In the genomic region with DNA sequence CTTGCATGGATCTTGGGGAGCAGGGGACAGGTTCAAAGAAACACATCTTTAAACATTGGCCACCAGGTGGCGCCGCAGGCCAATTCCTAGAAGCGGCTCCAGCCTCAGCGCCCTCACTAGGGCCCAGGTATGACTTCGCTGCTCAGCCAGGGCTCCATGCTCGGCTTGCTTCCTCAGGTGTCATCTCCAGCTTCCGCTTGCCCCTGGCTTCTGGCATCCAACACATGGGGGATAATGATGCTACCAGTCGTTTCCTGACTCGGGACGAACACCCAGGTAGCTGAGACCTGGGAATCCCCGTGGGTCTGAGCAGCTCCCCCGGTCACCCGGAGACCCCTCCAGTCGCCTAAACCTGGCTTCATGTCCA, we compare ENCODE assay signal across 8 cellular contexts. TPM values are rescaled to one million over a fixed set of nuclear protein-coding genes. Genes with fewer than 3 reads are reported as not detected.
DNase-seq lines count a peak whose midpoint lies in the region; ATAC-seq and TF ChIP-seq lines count a peak whose summit lies in the region.

No MANE protein-coding gene starts in this region.

- peak; percentile 74 to 94 (median 89) for TF ChIP-seq CTCF in heart left ventricle (IDR thresholded peaks at IDR 0.05)

- 36 to 44% (median 38%) methylated on average over 12 to 14 of the region's 14 CpGs for WGBS in heart left ventricle, 4 donors

- no peaks in the 10 kb centered on the region for H3K36me3 ChIP-seq in heart left ventricle

- no peaks in the 10 kb centered on the region for H3K27me3 ChIP-seq in heart left ventricle

- peaks cover 0 to 29% (median 9%) of the 10 kb centered on the region in 12 donors for H3K4me1 ChIP-seq in heart left ventricle

- H3K36me3 Mint-ChIP-seq in activated naive CD8-positive, alpha-beta T cell treated with anti-CD3 and anti-CD28 coated beads for 36 hours, result no peaks in the 10 kb centered on the region

- peak; percentile 73 for DNase-seq in AG08396 (ENCODE audit: low spot score)
- peak; percentile 69 for DNase-seq in NCI-H1092 (lab: John Stamatoyannopoulos, UW)
- peak; percentile 77 for DNase-seq in SW480 (ENCODE audit: low spot score)
- peak; percentile 85 for DNase-seq in activated naive CD8-positive, alpha-beta T cell treated with anti-CD3 and anti-CD28 coated beads for 36 hours
- peak; percentile 78 to 92 (median 84) for DNase-seq in heart left ventricle
- peak; percentile 77 for DNase-seq in putamen (ENCODE audit: low spot score)

- H3K4me3 Mint-ChIP-seq in activated naive CD8-positive, alpha-beta T cell treated with anti-CD3 and anti-CD28 coated beads for 36 hours, result no peak overlapping the region

- no peak overlapping the region for H3K4me3 ChIP-seq in heart left ventricle

- intact Hi-C loops in heart left ventricle (cut with DNase I), result loop anchor here (1.0 to 5.0 kb wide), 4 partner anchors 131 to 134 kb away; no protein-coding TSS in a partner anchor

- H3K27ac ChIP-seq in heart left ventricle, result peak overlapping the region in 2 of 12 donors; percentile 32 to 75

- H3K4me1 Mint-ChIP-seq in activated naive CD8-positive, alpha-beta T cell treated with anti-CD3 and anti-CD28 coated beads for 36 hours, result peaks cover 10% of the 10 kb centered on the region

- TF ChIP-seq POLR2A in heart left ventricle (IDR thresholded peaks at IDR 0.05), result no peak

- no peaks in the 10 kb centered on the region for H3K9me3 ChIP-seq in heart left ventricle

- H3K27ac Mint-ChIP-seq in activated naive CD8-positive, alpha-beta T cell treated with anti-CD3 and anti-CD28 coated beads for 36 hours, result no peak overlapping the region

- H3K9me3 Mint-ChIP-seq in activated naive CD8-positive, alpha-beta T cell treated with anti-CD3 and anti-CD28 coated beads for 36 hours, result no peaks in the 10 kb centered on the region

- peaks cover 52% of the 10 kb centered on the region for H3K27me3 Mint-ChIP-seq in activated naive CD8-positive, alpha-beta T cell treated with anti-CD3 and anti-CD28 coated beads for 36 hours

- ATAC-seq in GM19023 (IDR thresholded peaks at IDR 0.05; ENCODE audit: unreplicated experiment) (peak; percentile 64), heart left ventricle (peak; percentile 65 to 84 (median 80)), HG02870 (IDR thresholded peaks at IDR 0.05; ENCODE audit: unreplicated experiment) (no peak)

RNA-seq across cellular contexts. Expression of a gene that starts 8.5 kb away (rescaled TPM):
- total RNA-seq in activated naive CD8-positive, alpha-beta T cell treated with anti-CD3 and anti-CD28 coated beads for 36 hours, result under 1 TPM; 0.34 to 0.35 TPM
- total RNA-seq in heart left ventricle, result under 1 TPM; 0.12 to 0.53 (median 0.32) TPM
- under 1 TPM; 0.15 to 0.42 TPM for polyA plus RNA-seq in heart left ventricle

RNA-seq across cellular contexts. Expression of a gene that starts 23.7 kb away (rescaled TPM):
- total RNA-seq in activated naive CD8-positive, alpha-beta T cell treated with anti-CD3 and anti-CD28 coated beads for 36 hours, result 10 to 100 TPM; 32.3 to 37.8 TPM
- 100 to 1,000 TPM; 223 to 396 (median 279) TPM for total RNA-seq in heart left ventricle
- 100 to 1,000 TPM; 257 to 272 TPM for polyA plus RNA-seq in heart left ventricle

RNA-seq across cellular contexts. Expression of a gene that starts 29.8 kb away (rescaled TPM):
- total RNA-seq in activated naive CD8-positive, alpha-beta T cell treated with anti-CD3 and anti-CD28 coated beads for 36 hours, result under 1 TPM; 0.64 to 0.99 TPM
- total RNA-seq in heart left ventricle, result not detected
- polyA plus RNA-seq in heart left ventricle, result under 1 TPM in 1 of 2 donors, not detected in 1; 0.38 TPM

RNA-seq across cellular contexts. Expression of a gene that starts 36.2 kb away (rescaled TPM):
- 10 to 100 TPM; 45.9 to 49.1 TPM for total RNA-seq in activated naive CD8-positive, alpha-beta T cell treated with anti-CD3 and anti-CD28 coated beads for 36 hours
- 10 to 100 TPM; 51.5 to 83.2 (median 61.4) TPM for total RNA-seq in heart left ventricle
- 100 to 1,000 TPM in 1 of 2 donors, 10 to 100 TPM in 1; 88.6 to 106 TPM for polyA plus RNA-seq in heart left ventricle

RNA-seq across cellular contexts. Expression of a gene that starts 37.2 kb away (rescaled TPM):
- total RNA-seq in activated naive CD8-positive, alpha-beta T cell treated with anti-CD3 and anti-CD28 coated beads for 36 hours, result 10 to 100 TPM; 42.6 to 47.1 TPM
- total RNA-seq in heart left ventricle, result 10 to 100 TPM; 21.0 to 34.1 (median 26.9) TPM
- 10 to 100 TPM; 15.1 to 37.3 TPM for polyA plus RNA-seq in heart left ventricle

Comparison
In these comparisons a context has a peak if more than half of its experiments do, and no peak if none do; other contexts are left out.
1. RNA of a gene that starts 23.7 kb away (total RNA-seq): 223 to 396 TPM in heart left ventricle; 32.3 to 37.8 TPM in activated naive CD8-positive, alpha-beta T cell treated with anti-CD3 and anti-CD28 coated beads for 36 hours; every median in the first group is over 4 times any median in the second.
2. Peak in every context shown above with its lines, with median percentiles within 50 percentile points of each other: DNase-seq.